Comparison of ENCODE assay signal across 22 cellular contexts in genomic region chr7:90973146-90973545, GRCh38.
DNase-seq lines count a peak whose midpoint lies in the region; ATAC-seq, FAIRE-seq and TF ChIP-seq lines count a peak whose summit lies in the region.
"Had no signal": no experiment of that assay in that cellular context is flagged by ENCODE, and none has a peak within 500 bp of the region (broad histone marks: within the 10 kb centered on the region; RNA-seq: fewer than 3 reads in every experiment).

No MANE protein-coding gene starts in this region.

- H3K36me3 Mint-ChIP-seq in astrocyte (ENCODE audit: low read depth, unreplicated experiment), result peaks cover 14% of the 10 kb centered on the region
- H3K36me3 Mint-ChIP-seq: activated naive CD4-positive, alpha-beta T cell treated with anti-CD3 and anti-CD28 coated beads, Interleukin-2, amount 50 U/mL, for 24 hours had no signal

- in situ Hi-C loops in gastrocnemius medialis (cut with MboI; ENCODE audit: low sequenced_read_pairs in 4 of 4), result no loop called here

- CTCF ChIA-PET in GM10248 (lab: Yijun Ruan, JAX), result no interaction called here

- H3K27ac ChIP-seq in HUES64 (ENCODE audit: low read depth, low read length) (peak overlapping the region; percentile 17; the same call in 1 of the 2 replicates), astrocyte (ENCODE audit: low read depth, low read length) (no peak overlapping the region), gastrocnemius medialis (no peak overlapping the region)
- H3K27ac ChIP-seq: BLaER1 treated with 17β-estradiol and CSF1 and Interleukin-3, amounts not matched to agents 10 nM and 100 nM; prostate gland; skin epidermis had no signal

- H3K9me3 ChIP-seq in HUES64 (ENCODE audit: insufficient read depth, low read depth, low read length), result peaks cover 35% of the 10 kb centered on the region
- no peaks in the 10 kb centered on the region for H3K9me3 ChIP-seq in astrocyte (ENCODE audit: insufficient read depth, low read depth, low read length)
- H3K9me3 ChIP-seq in gastrocnemius medialis, result no peaks in the 10 kb centered on the region
- H3K9me3 ChIP-seq: prostate gland had no signal

- H3K27me3 ChIP-seq in HUES64 (ENCODE audit: insufficient read depth, low read length) (no peaks in the 10 kb centered on the region), astrocyte (ENCODE audit: insufficient read depth, low read length) (no peaks in the 10 kb centered on the region), gastrocnemius medialis (no peaks in the 10 kb centered on the region)
- H3K27me3 ChIP-seq: BLaER1 treated with 17β-estradiol and CSF1 and Interleukin-3, amounts not matched to agents 10 nM and 100 nM had no signal

- H3K4me3 Mint-ChIP-seq in astrocyte (ENCODE audit: unreplicated experiment), result no peak overlapping the region
- H3K4me3 Mint-ChIP-seq: activated naive CD4-positive, alpha-beta T cell treated with anti-CD3 and anti-CD28 coated beads, Interleukin-2, amount 50 U/mL, for 24 hours; activated T-cell treated with anti-CD3 and anti-CD28 coated beads, Interleukin-2, amount 50 U/mL, for 72 hours; neural crest cell had no signal

- no peak for FAIRE-seq in astrocyte (lab: Jason Lieb, UNC)

- TF ChIP-seq POLR2A in gastrocnemius medialis (IDR thresholded peaks at IDR 0.05), result no peak

- intact Hi-C loops in gastrocnemius medialis (cut with DNase I; ENCODE audit: low total_unique reads), result no loop called here

- no peaks in the 10 kb centered on the region for H3K4me1 Mint-ChIP-seq in astrocyte (ENCODE audit: low read depth, unreplicated experiment)
- H3K4me1 Mint-ChIP-seq: activated naive CD4-positive, alpha-beta T cell treated with anti-CD3 and anti-CD28 coated beads, Interleukin-2, amount 50 U/mL, for 24 hours; neural crest cell had no signal

- no peaks in the 10 kb centered on the region for H3K79me2 ChIP-seq in astrocyte (ENCODE audit: insufficient read depth, low read length)

- H3K27me3 Mint-ChIP-seq in astrocyte (ENCODE audit: low read depth, unreplicated experiment), result no peaks in the 10 kb centered on the region

- no peak overlapping the region for H3K27ac Mint-ChIP-seq in astrocyte (ENCODE audit: unreplicated experiment)
- H3K27ac Mint-ChIP-seq: activated naive CD4-positive, alpha-beta T cell treated with anti-CD3 and anti-CD28 coated beads, Interleukin-2, amount 50 U/mL, for 24 hours; activated T-cell treated with anti-CD3 and anti-CD28 coated beads, Interleukin-2, amount 50 U/mL, for 72 hours had no signal

- peaks cover 8% of the 10 kb centered on the region for H3K9me3 Mint-ChIP-seq in astrocyte (ENCODE audit: unreplicated experiment)

- H3K36me3 ChIP-seq in HUES64 (ENCODE audit: insufficient read depth, low read length), result 0 out of 2 replicates have a peak, but pooled peaks cover 3% of the 10 kb centered on the region
- no peaks in the 10 kb centered on the region for H3K36me3 ChIP-seq in astrocyte (ENCODE audit: insufficient read depth, low read length)
- no peaks in the 10 kb centered on the region for H3K36me3 ChIP-seq in gastrocnemius medialis
- H3K36me3 ChIP-seq: prostate gland had no signal

- H3K9ac ChIP-seq in HUES64 (ENCODE audit: low read depth, low read length), result no peak overlapping the region
- no peak overlapping the region for H3K9ac ChIP-seq in astrocyte (ENCODE audit: low read length)
- H3K9ac ChIP-seq: BLaER1 treated with 17β-estradiol and CSF1 and Interleukin-3, amounts not matched to agents 10 nM and 100 nM had no signal

- H3K4me2 ChIP-seq in astrocyte (ENCODE audit: low read length), result no peak overlapping the region
- H3K4me2 ChIP-seq: BLaER1 treated with 17β-estradiol and CSF1 and Interleukin-3, amounts not matched to agents 10 nM and 100 nM had no signal

- H4K20me1 ChIP-seq in astrocyte (ENCODE audit: insufficient read depth, low read length), result no peaks in the 10 kb centered on the region
- H4K20me1 ChIP-seq: BLaER1 treated with 17β-estradiol and CSF1 and Interleukin-3, amounts not matched to agents 10 nM and 100 nM had no signal

- no peak for TF ChIP-seq CTCF in astrocyte (IDR thresholded peaks at IDR 0.05; ENCODE audit: insufficient read depth, low read depth, low read length)
- no peak for TF ChIP-seq CTCF in foreskin fibroblast (IDR thresholded peaks at IDR 0.05; ENCODE audit: low read depth, low read length)
- TF ChIP-seq CTCF in GM10248 (IDR thresholded peaks at IDR 0.05; ENCODE audit: control extremely low read depth, extremely low read depth, low read depth, missing control alignments), result no peak
- TF ChIP-seq CTCF in gastrocnemius medialis (IDR thresholded peaks at IDR 0.05 in 4 of 5, conservative IDR thresholded peaks at IDR 0.05 in 1 of 5), result no peak

- POLR2A ChIA-PET in GM10248 (lab: Yijun Ruan, JAX), result no interaction called here

- H3K4me1 ChIP-seq in HUES64 (ENCODE audit: insufficient read depth, low read length) (peaks cover 4% of the 10 kb centered on the region; the same call in 1 of the 2 replicates), astrocyte (ENCODE audit: insufficient read depth, low read length) (no peaks in the 10 kb centered on the region), gastrocnemius medialis (no peaks in the 10 kb centered on the region)
- H3K4me1 ChIP-seq: BLaER1 treated with 17β-estradiol and CSF1 and Interleukin-3, amounts not matched to agents 10 nM and 100 nM; prostate gland had no signal

- H3K4me3 ChIP-seq in HUES64 (ENCODE audit: low read length) (no peak overlapping the region), astrocyte (ENCODE audit: insufficient read depth, low read depth, low read length) (no peak overlapping the region), foreskin fibroblast (ENCODE audit: low read depth in 1 of 2, low read length in 2 of 2) (no peak overlapping the region), gastrocnemius medialis (no peak overlapping the region)
- H3K4me3 ChIP-seq: BLaER1 treated with 17β-estradiol and CSF1 and Interleukin-3, amounts not matched to agents 10 nM and 100 nM; mucosa of descending colon; prostate gland; skin epidermis had no signal

- DNase-seq in EL (peak; percentile 36), astrocyte (ENCODE audit: low read depth) (peak; percentile 16), foreskin fibroblast (peak; percentile 19 to 59), GM10248 (ENCODE audit: extremely low spot score) (no peak), gastrocnemius medialis (no peak), HUDEP-2 (lab: John Stamatoyannopoulos, UW; ENCODE audit: unreplicated experiment in 76 of 76) (no peak)
- DNase-seq: activated CD4-positive, CD25-positive, alpha-beta regulatory T cell treated with anti-CD3 and anti-CD28 coated beads, Interleukin-2, amount 50 U/mL, for 72 hours; activated CD8-positive, alpha-beta memory T cell treated with anti-CD3 and anti-CD28 coated beads for 24 hours; activated T-cell treated with anti-CD3 and anti-CD28 coated beads, Interleukin-2, amount 50 U/mL, for 72 hours; left ventricle myocardium superior; mucosa of descending colon; NCI-H1436; stimulated activated naive CD8-positive, alpha-beta T cell treated with anti-CD3 and anti-CD28 coated beads, Interleukin-15, Interleukin-2, amounts not matched to agents 100 U/mL and 50 U/mL, for 24 hours; trophoblast cell had no signal

- 91% methylated on average over 3 of the region's 3 CpGs for WGBS in HUES64

- no peak for ATAC-seq in activated CD4-positive, CD25-positive, alpha-beta regulatory T cell treated with anti-CD3 and anti-CD28 coated beads, Interleukin-2, amount 50 U/mL, for 24 hours
- ATAC-seq in gastrocnemius medialis, result no peak
- ATAC-seq: activated T-cell treated with anti-CD3 and anti-CD28 coated beads, Interleukin-2, amount 50 U/mL, for 72 hours; left ventricle myocardium superior; mucosa of descending colon; Panc1; stimulated activated naive CD8-positive, alpha-beta T cell treated with anti-CD3 and anti-CD28 coated beads, Interleukin-15, Interleukin-2, amounts not matched to agents 100 U/mL and 50 U/mL, for 24 hours had no signal

- no peak overlapping the region for H2AFZ ChIP-seq in astrocyte (ENCODE audit: low read depth, low read length)

Comparison
In these comparisons a context has a peak if more than half of its experiments do, and no peak if none do; other contexts are left out.
1. DNase-seq: peak in EL (single experiment), astrocyte (single experiment) and foreskin fibroblast (2 of 2); none in GM10248 (single experiment), gastrocnemius medialis (0 of 2) and HUDEP-2 (0 of 76).